ENCODE assay signal across 10 cellular contexts in genomic region chr10:132408823-132409666, GRCh38. TPM values are rescaled to one million over a fixed set of nuclear protein-coding genes. Genes with fewer than 3 reads are reported as not detected.
DNase-seq lines count a peak whose midpoint lies in the region; ATAC-seq, FAIRE-seq and TF ChIP-seq lines count a peak whose summit lies in the region.
"Had no signal": no experiment of that assay in that cellular context is flagged by ENCODE, and none has a peak within 500 bp of the region (broad histone marks: within the 10 kb centered on the region; RNA-seq: fewer than 3 reads in every experiment).

No MANE protein-coding gene starts in this region.

- peaks cover 0 to 3% of the 10 kb centered on the region in 2 experiments for H4K20me1 ChIP-seq in H1 (replicated peaks in 1 of 2; ENCODE audit: control insufficient read depth in 1 of 2, insufficient read depth in 2 of 2, low read length in 2 of 2)

- H2AK5ac ChIP-seq in H1 (ENCODE audit: low read depth, low read length), result peak overlapping the region; percentile 100; the same call in 1 of the 2 replicates
- H2AK5ac ChIP-seq in mesenchymal stem cell (ENCODE audit: low read length, severe bottlenecking), result peak overlapping the region; percentile 89

- H3K4ac ChIP-seq in H1 (replicated peaks; ENCODE audit: insufficient read length, low read depth, low read length), result peak overlapping the region; percentile 100
- H3K4ac ChIP-seq in mesenchymal stem cell (ENCODE audit: low read depth in 1 of 2, low read length in 2 of 2), result peak overlapping the region; percentile 92 to 94

- WGBS in H1 (ENCODE audit: extremely low coverage in 1 of 2, insufficient coverage in 1 of 2, insufficient read length in 1 of 2, insufficient replicate concordance in 2 of 2, low coverage in 1 of 2, low lambda C conversion rate in 2 of 2, missing lambda C conversion rate in 1 of 2), 2 experiments, result 83% methylated on average over 23 of the region's 27 CpGs; no CpG with 5 or more reads in 1 of the 2 experiments
- WGBS in mesenchymal stem cell, result 92% methylated on average over 26 of the region's 27 CpGs
- WGBS in thymus, result 85% methylated on average over 27 of the region's 27 CpGs

- H3K23me2 ChIP-seq in H1 (ENCODE audit: low read depth, low read length), result no peaks in the 10 kb centered on the region

- H2BK20ac ChIP-seq in H1 (ENCODE audit: low read length), result peak overlapping the region; percentile 100

- H3K9me3 ChIP-seq in H1 (ENCODE audit: insufficient read depth in 2 of 2, low read depth in 1 of 2, low read length in 1 of 2), result no peaks in the 10 kb centered on the region
- no peaks in the 10 kb centered on the region for H3K9me3 ChIP-seq in mesenchymal stem cell (ENCODE audit: control insufficient read depth, low read length)
- H3K9me3 ChIP-seq in thymus (ENCODE audit: control insufficient read depth), result no peaks in the 10 kb centered on the region

- peak overlapping the region; percentile 66 for H2BK15ac ChIP-seq in H1 (ENCODE audit: low read length)
- H2BK15ac ChIP-seq in mesenchymal stem cell (ENCODE audit: low read depth, poor library complexity, severe bottlenecking), result peak overlapping the region; percentile 92

- no peak for ATAC-seq in HG02852 (IDR thresholded peaks at IDR 0.05; ENCODE audit: unreplicated experiment)

- peak overlapping the region; percentile 72 for H4K5ac ChIP-seq in H1 (ENCODE audit: insufficient read length, low read depth, low read length)

- H2BK5ac ChIP-seq in H1 (ENCODE audit: low read depth, low read length), result peak overlapping the region; percentile 97
- peak overlapping the region; percentile 59 for H2BK5ac ChIP-seq in mesenchymal stem cell (ENCODE audit: low read depth, low read length, poor library complexity, severe bottlenecking)

- TF ChIP-seq EP300 in Ishikawa (IDR thresholded peaks at IDR 0.05; ENCODE audit: borderline replicate concordance), result peak; percentile 62; the same call in 1 of the 2 replicates
- no peak for TF ChIP-seq EP300 in H1 (IDR thresholded peaks at IDR 0.05; ENCODE audit: borderline replicate concordance in 1 of 2, low read depth in 2 of 2, low read length in 2 of 2)

- peak overlapping the region; percentile 62 for H3K56ac ChIP-seq in H1 (replicated peaks; ENCODE audit: insufficient read length, low read depth, low read length)

- TF ChIP-seq CTCF in H1 (IDR thresholded peaks at IDR 0.05; ENCODE audit: control extremely low read depth in 1 of 3, insufficient read depth in 1 of 3, low read depth in 1 of 3, low read length in 3 of 3), result no peak

- H3K27ac ChIP-seq in H1 (ENCODE audit: low read depth, low read length), result peak overlapping the region; percentile 82
- peak overlapping the region; percentile 49 for H3K27ac ChIP-seq in mesenchymal stem cell (ENCODE audit: low read length, poor library complexity, severe bottlenecking)
- peak overlapping the region; percentile 31 for H3K27ac ChIP-seq in thymus (ENCODE audit: low read depth)

- peak overlapping the region; percentile 80 for H2BK120ac ChIP-seq in H1 (replicated peaks; ENCODE audit: low read depth, low read length)
- H2BK120ac ChIP-seq in mesenchymal stem cell (ENCODE audit: low read depth, low read length), result peak overlapping the region; percentile 71

- TF ChIP-seq RAD21 in Ishikawa (IDR thresholded peaks at IDR 0.05; ENCODE audit: low read depth) (no peak; the same call in 1 of the 2 replicates), H1 (IDR thresholded peaks at IDR 0.05 in 1 of 2, conservative IDR thresholded peaks at IDR 0.05 in 1 of 2; ENCODE audit: low read depth in 2 of 2, low read length in 2 of 2) (no peak)

- H3K4me3 ChIP-seq in H1 (ENCODE audit: extremely low read depth in 1 of 4, insufficient read depth in 2 of 4, low read depth in 3 of 4, low read length in 4 of 4) (peak overlapping the region in 1 of 4 experiments; percentile 45; a peak in 1 of 8 replicates), mesenchymal stem cell (ENCODE audit: insufficient read depth in 1 of 2, low read depth in 1 of 2, low read length in 2 of 2) (peak overlapping the region in 1 of 2 experiments; percentile 15), thymus (ENCODE audit: low read length) (no peak overlapping the region)

- H3K14ac ChIP-seq in H1 (ENCODE audit: insufficient read length) (no peak overlapping the region), mesenchymal stem cell (ENCODE audit: low read length in 2 of 2) (peak overlapping the region in 1 of 2 experiments; percentile 99)

- no peak for FAIRE-seq in H1 (lab: Jason Lieb, UNC)
- FAIRE-seq: urothelium cell line had no signal

- H3K9ac ChIP-seq in H1 (replicated peaks in 1 of 4; ENCODE audit: extremely low read depth in 1 of 4, low read depth in 3 of 4, low read length in 3 of 4) (peak overlapping the region in 2 of 4 experiments; percentile 42 to 46; a peak in 4 of 7 replicates), mesenchymal stem cell (ENCODE audit: low read length) (no peak overlapping the region)

- no peaks in the 10 kb centered on the region for H3K79me2 ChIP-seq in H1 (ENCODE audit: control insufficient read depth in 1 of 2, insufficient read depth in 2 of 2, low read length in 2 of 2)

- H3K79me1 ChIP-seq in H1 (ENCODE audit: low read depth, low read length) (peaks cover 6% of the 10 kb centered on the region; the same call in 1 of the 2 replicates), mesenchymal stem cell (replicated peaks; ENCODE audit: low read length, poor library complexity, severe bottlenecking) (peaks cover 48% of the 10 kb centered on the region)

- CTCF ChIA-PET in H1 (lab: Charles Lee; ENCODE audit: partially characterized antibody), result interaction anchor here (0.9 to 3.2 kb wide), 6 partner anchors 13 to 43 kb away, joined by 3 to 11 read pairs (median 4); no protein-coding TSS in a partner anchor

- no peak for TF ChIP-seq POLR2A in H1 (IDR thresholded peaks at IDR 0.05; ENCODE audit: control extremely low read depth in 1 of 2, low read depth in 2 of 2, low read length in 2 of 2)

- peak overlapping the region; percentile 100; the same call in 1 of the 2 replicates for H2BK12ac ChIP-seq in H1 (ENCODE audit: low read depth, low read length)
- peak overlapping the region; percentile 90 to 98 for H2BK12ac ChIP-seq in mesenchymal stem cell (ENCODE audit: low read length in 2 of 2)

- H4K8ac ChIP-seq in H1 (ENCODE audit: extremely low read depth, insufficient read depth, low read length), result peak overlapping the region; percentile 94
- peak overlapping the region; percentile 96 for H4K8ac ChIP-seq in mesenchymal stem cell (ENCODE audit: low read length)

- H2AFZ ChIP-seq in H1 (ENCODE audit: low read length), result no peak overlapping the region
- no peak overlapping the region for H2AFZ ChIP-seq in mesenchymal stem cell (ENCODE audit: low read depth, low read length)

- DNase-seq in H1 (ENCODE audit: low read depth in 1 of 2, low spot score in 2 of 2) (no peak), mesenchymal stem cell (no peak), A172 (ENCODE audit: low spot score) (no peak), islet precursor cell (no peak)
- DNase-seq: NCI-H2081, occipital lobe had no signal

- H3K36me3 ChIP-seq in H1 (ENCODE audit: control insufficient read depth in 2 of 4, insufficient read depth in 4 of 4, low read length in 3 of 4) (peaks cover 0 to 8% (median 2%) of the 10 kb centered on the region in 4 experiments; a peak in 3 of 8 replicates), mesenchymal stem cell (ENCODE audit: control insufficient read depth in 1 of 2, insufficient read depth in 2 of 2, low read depth in 1 of 2, low read length in 2 of 2) (peaks cover 12 to 69% of the 10 kb centered on the region in 2 experiments), thymus (ENCODE audit: control insufficient read depth, insufficient read depth) (peaks cover 5% of the 10 kb centered on the region)

- H4K91ac ChIP-seq in H1 (replicated peaks; ENCODE audit: insufficient read length, low read length) (peak overlapping the region; percentile 100), mesenchymal stem cell (ENCODE audit: low read length) (peak overlapping the region; percentile 95)

- H3K4me2 ChIP-seq in H1 (ENCODE audit: insufficient read depth in 1 of 2, low read depth in 2 of 2, low read length in 2 of 2) (peak overlapping the region; percentile 60 to 61), mesenchymal stem cell (ENCODE audit: low read length, poor library complexity, severe bottlenecking) (peak overlapping the region; percentile 34)

- H3K4me1 ChIP-seq in H1 (replicated peaks in 1 of 4; ENCODE audit: control insufficient read depth in 3 of 4, insufficient read depth in 4 of 4, low read length in 3 of 4) (peaks cover 3 to 51% (median 42%) of the 10 kb centered on the region in 4 experiments), mesenchymal stem cell (ENCODE audit: control insufficient read depth, insufficient read depth, low read depth, low read length) (peaks cover 60% of the 10 kb centered on the region), thymus (ENCODE audit: control insufficient read depth, insufficient read depth, low read length) (no peaks in the 10 kb centered on the region)

- H3K27me3 ChIP-seq in H1 (replicated peaks in 1 of 4; ENCODE audit: control insufficient read depth in 3 of 4, extremely low read depth in 1 of 4, insufficient read depth in 3 of 4, low read length in 3 of 4) (no peaks in the 10 kb centered on the region), mesenchymal stem cell (ENCODE audit: control insufficient read depth in 1 of 2, insufficient read depth in 1 of 2, low read length in 2 of 2) (no peaks in the 10 kb centered on the region), thymus (ENCODE audit: control insufficient read depth, insufficient read depth) (no peaks in the 10 kb centered on the region)

- H3K23ac ChIP-seq in H1 (ENCODE audit: insufficient read length), result no peak overlapping the region
- H3K23ac ChIP-seq in mesenchymal stem cell (ENCODE audit: low read length in 2 of 2), result peak overlapping the region in 1 of 2 experiments; percentile 75

- POLR2A ChIA-PET in H1 (lab: Charles Lee; ENCODE audit: partially characterized antibody), result interaction anchor here (0.8 to 5.6 kb wide), 6 partner anchors 11 to 38 kb away, joined by 3 to 71 read pairs (median 7); partner anchors contain the start of gene PWWP2B

- H3K18ac ChIP-seq in H1 (ENCODE audit: extremely low read depth, low read length), result peak overlapping the region; percentile 99
- H3K18ac ChIP-seq in mesenchymal stem cell (ENCODE audit: low read depth in 1 of 2, low read length in 2 of 2), result peak overlapping the region; percentile 94 to 97

TF ChIP-seq in H1, 55 proteins besides CTCF, POLR2A, EP300 and RAD21 (continues in another document):
- no peak for TF ChIP-seq CREB1 (IDR thresholded peaks at IDR 0.05)

RNA-seq across cellular contexts. Expression of gene PWWP2B, which starts 12.0 kb away (rescaled TPM):
- total RNA-seq in H1 (2021; fragmentation: NEBNext Ultra II Directional; extraction: Animal tissue kit (Norgen Biotek cat#: 25700)), result 10.8 and 11.0 TPM in 2 replicates
- polyA plus RNA-seq in H1 (2011; rRNA removed), result 5.3 and 9.4 TPM in 2 replicates
- polyA plus RNA-seq in H1 (2011; cell fraction: cytosol; rRNA removed), result 7.2 TPM
- polyA plus RNA-seq in H1 (2011; cell fraction: nucleus; rRNA removed), result 17.0 TPM
- 4.8 to 8.4 TPM (median 8.0 TPM) in 4 replicates for polyA plus RNA-seq in H1 (2012, experiment 1 of 2)
- polyA plus RNA-seq in H1 (2012, experiment 2 of 2), result 6.0 TPM
- polyA plus RNA-seq in H1 (2013, experiment 1 of 2), result 6.0 TPM
- 5.5 TPM for polyA plus RNA-seq in H1 (2013, experiment 2 of 2)
- polyA minus RNA-seq in H1 (2011; rRNA and poly(A)+ RNA removed), result 1.2 and 1.4 TPM in 2 replicates
- polyA minus RNA-seq in H1 (2011; cell fraction: cytosol; rRNA and poly(A)+ RNA removed), result 5.2 TPM
- 7.0 TPM for polyA minus RNA-seq in H1 (2011; cell fraction: nucleus; rRNA and poly(A)+ RNA removed)
- polyA plus RNA-seq in mesenchymal stem cell (2013, experiment 1 of 2), result 9.8 TPM
- 9.5 TPM for polyA plus RNA-seq in mesenchymal stem cell (2013, experiment 2 of 2)
- 9.8 TPM for polyA plus RNA-seq in thymus
- 12.1 and 20.9 TPM in 2 replicates for total RNA-seq in A172 (2014; rRNA removed; shearing (Covaris generic))

Comparison
In these comparisons a context has a peak if more than half of its experiments do, and no peak if none do; other contexts are left out.
1. H3K27ac ChIP-seq: peak in every context shown above with its lines; median percentile 82 in H1; 49 in mesenchymal stem cell; 31 in thymus.